In the genomic region with DNA sequence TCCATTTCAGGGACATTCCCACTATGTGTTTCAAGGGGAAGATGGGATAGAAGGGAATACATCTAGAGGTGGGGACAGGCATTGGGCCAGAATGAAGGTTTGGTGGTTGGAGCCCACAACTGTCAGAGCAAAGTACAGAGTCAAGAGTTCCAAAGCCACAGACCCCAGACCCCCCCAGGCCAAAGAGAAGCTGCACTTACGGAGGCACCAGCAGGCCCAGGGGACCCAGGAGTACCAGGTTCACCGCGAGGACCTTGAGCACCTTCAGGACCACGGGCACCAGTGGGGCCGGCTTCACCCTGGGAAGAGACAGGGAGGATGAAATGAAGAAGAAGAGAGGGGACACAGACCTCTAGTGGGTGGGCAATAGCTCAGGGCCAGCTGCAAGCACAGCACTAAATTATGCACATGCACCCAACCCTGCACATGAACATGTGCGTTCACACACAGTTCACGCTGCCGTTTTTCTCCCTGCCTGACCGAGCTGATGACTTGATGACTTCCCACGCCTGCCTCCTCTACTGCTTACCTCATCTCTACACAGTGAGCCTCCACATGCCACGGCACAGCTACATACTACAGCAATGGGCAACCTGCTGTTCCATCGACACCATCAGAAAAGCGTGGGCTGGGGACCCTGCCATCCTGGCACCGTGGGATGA, we compare ENCODE assay signal across 1 cellular context.
TF ChIP-seq lines count a peak whose summit lies in the region.

No MANE protein-coding gene starts in this region.

TF ChIP-seq in GM12891, 5 proteins besides CTCF, POLR2A, EP300 and RAD21:
- TF ChIP-seq SPI1 (IDR thresholded peaks at IDR 0.05; ENCODE audit: low read depth, low read length): no peak
